8 cellular contexts compared by ENCODE assay signal in genomic region chr12:68807274-68807575, GRCh38. TPM values are rescaled to one million over a fixed set of nuclear protein-coding genes. Genes with fewer than 3 reads are reported as not detected.
A peak's percentile ranks its signal among the peaks of the same experiment; 100 is the strongest.
DNase-seq lines count a peak whose midpoint lies in the region; ATAC-seq and TF ChIP-seq lines count a peak whose summit lies in the region.
"Not testable (repeated sequence)": the region's sequence is repeated elsewhere in the genome, so short reads cannot be mapped to it uniquely, and the experiment has no call there.

No MANE protein-coding gene starts in this region.

- not testable (repeated sequence) for H3K36me3 ChIP-seq in Caco-2 (ENCODE audit: control insufficient read depth, insufficient read depth, low read length); Loucy (ENCODE audit: insufficient read depth, low read length); lung (ENCODE audit: control insufficient read depth in 2 of 2, insufficient read depth in 2 of 2, low read length in 2 of 2); prostate gland
- peaks cover 0 to 21% (median 8%) of the 10 kb centered on the region in 4 donors for H3K36me3 ChIP-seq in upper lobe of left lung

- H3K79me2 ChIP-seq in Loucy (ENCODE audit: insufficient read depth, low read length) = peaks cover 40% of the 10 kb centered on the region

- not testable (repeated sequence) for H3K9me2 ChIP-seq in Loucy (replicated peaks; ENCODE audit: low read depth, low read length)

- H2AFZ ChIP-seq in Loucy (ENCODE audit: low read length) = peak overlapping the region; percentile 77

- peaks cover 16% of the 10 kb centered on the region for H3K4me1 ChIP-seq in Caco-2
- peaks cover 14% of the 10 kb centered on the region for H3K4me1 ChIP-seq in Loucy (ENCODE audit: insufficient read depth, low read length, poor library complexity, severe bottlenecking)
- not testable (repeated sequence) for H3K4me1 ChIP-seq in lung (ENCODE audit: control insufficient read depth in 2 of 2, insufficient read depth in 2 of 2, low read length in 2 of 2); prostate gland (replicated peaks)
- peaks cover 9 to 34% (median 21%) of the 10 kb centered on the region in 4 donors for H3K4me1 ChIP-seq in upper lobe of left lung

- H3K27me3 ChIP-seq in Caco-2 (replicated peaks; ENCODE audit: control insufficient read depth, insufficient read depth, low read length); lung (ENCODE audit: control insufficient read depth, insufficient read depth); prostate gland (replicated peaks; ENCODE audit: insufficient read depth); upper lobe of left lung: not testable (repeated sequence)
- H3K27me3 ChIP-seq in Loucy (ENCODE audit: insufficient read depth, low read length, poor library complexity, severe bottlenecking) = peaks cover 15% of the 10 kb centered on the region

- POLR2A ChIA-PET in Caco-2 (lab: Charles Lee) (interaction anchor here (1.6 to 2.2 kb wide), 2 partner anchors 20 to 61 kb away, joined by 8 to 9 read pairs; partner anchors contain the start of gene SLC35E3), MCF 10A (lab: Yijun Ruan, JAX) (interaction anchor here (0.7 to 3.3 kb wide), 18 partner anchors 11 to 475 kb away, joined by 3 to 185 read pairs (median 7); partner anchors contain the start of genes CPSF6, MDM1, RAP1B and SLC35E3)
- POLR2A ChIA-PET in activated CD4-positive, alpha-beta T cell treated with anti-CD3 and anti-CD28 coated beads, Interleukin-2, amount 10 ng/mL, durations not matched to agents 7 days and 5 days (lab: Charles Lee) = interaction anchor here (0.7 kb wide), 1 partner anchor 10 kb away, joined by 4 read pairs; no protein-coding TSS in a partner anchor

- peaks cover 24% of the 10 kb centered on the region for H4K20me1 ChIP-seq in Loucy (ENCODE audit: insufficient read depth, low read length, poor library complexity, severe bottlenecking)

- H3K27ac Mint-ChIP-seq in Caco-2 (ENCODE audit: unreplicated experiment) (peak overlapping the region; percentile 98), MCF 10A (ENCODE audit: low read depth, unreplicated experiment) (peak overlapping the region; percentile 94)
- peak overlapping the region; percentile 100 for H3K27ac Mint-ChIP-seq in activated CD4-positive, alpha-beta T cell treated with anti-CD3 and anti-CD28 coated beads, Interleukin-2, amount 10 ng/mL, durations not matched to agents 7 days and 5 days

- DNase-seq in Caco-2; activated CD4-positive, alpha-beta T cell treated with anti-CD3 and anti-CD28 coated beads, Interleukin-2, amount 10 ng/mL, durations not matched to agents 7 days and 5 days; MCF 10A (ENCODE audit: unreplicated experiment); fibroblast of the aortic adventitia (ENCODE audit: low read depth); lung (ENCODE audit: low spot score); prostate gland (ENCODE audit: low spot score); upper lobe of left lung: not testable (repeated sequence)

- not testable (repeated sequence) for H3K9me3 Mint-ChIP-seq in Caco-2 (ENCODE audit: unreplicated experiment); activated CD4-positive, alpha-beta T cell treated with anti-CD3 and anti-CD28 coated beads, Interleukin-2, amount 10 ng/mL, durations not matched to agents 7 days and 5 days; MCF 10A (ENCODE audit: unreplicated experiment)

- H3K27me3 Mint-ChIP-seq in Caco-2 (ENCODE audit: insufficient read depth, unreplicated experiment); activated CD4-positive, alpha-beta T cell treated with anti-CD3 and anti-CD28 coated beads, Interleukin-2, amount 10 ng/mL, durations not matched to agents 7 days and 5 days; MCF 10A (ENCODE audit: insufficient read depth, unreplicated experiment): not testable (repeated sequence)

- CTCF ChIA-PET in Caco-2 (lab: Charles Lee) = interaction anchor here (0.6 to 2.3 kb wide), 5 partner anchors 20 to 946 kb away, joined by 3 to 23 read pairs (median 5); partner anchors contain the start of gene SLC35E3
- CTCF ChIA-PET in activated CD4-positive, alpha-beta T cell treated with anti-CD3 and anti-CD28 coated beads, Interleukin-2, amount 10 ng/mL, durations not matched to agents 7 days and 5 days (lab: Charles Lee) = interaction anchor here (0.7 to 2.4 kb wide), 18 partner anchors 8 to 516 kb away, joined by 3 to 25 read pairs (median 4); no protein-coding TSS in a partner anchor
- CTCF ChIA-PET in MCF 10A (lab: Yijun Ruan, JAX) = interaction anchor here (0.7 to 2.8 kb wide), 9 partner anchors 8 to 207 kb away, joined by 3 to 13 read pairs (median 4); no protein-coding TSS in a partner anchor

- H3F3A ChIP-seq in Loucy (ENCODE audit: low read depth) = not testable (repeated sequence)

- TF ChIP-seq CTCF in Caco-2 (IDR thresholded peaks at IDR 0.05; ENCODE audit: insufficient read depth in 1 of 2, low read depth in 1 of 2, low read length in 1 of 2, severe bottlenecking in 1 of 2, unreplicated experiment in 1 of 2); Loucy (conservative IDR thresholded peaks at IDR 0.05; ENCODE audit: low read length); MCF 10A (IDR thresholded peaks at IDR 0.05; ENCODE audit: unreplicated experiment); fibroblast of the aortic adventitia (IDR thresholded peaks at IDR 0.05; ENCODE audit: insufficient read depth, low read length); lung (IDR thresholded peaks at IDR 0.05; ENCODE audit: control extremely low read depth, extremely low read depth); prostate gland (IDR thresholded peaks at IDR 0.05); upper lobe of left lung (IDR thresholded peaks at IDR 0.05): not testable (repeated sequence)

- WGBS in lung, 2 donors = 13 to 24% methylated on average over 10 of the region's 10 CpGs
- WGBS in prostate gland = 11% methylated on average over 10 of the region's 10 CpGs
- WGBS in upper lobe of left lung, 2 donors = 11 to 38% methylated on average over 4 to 10 of the region's 10 CpGs

- H3K4me3 Mint-ChIP-seq in Caco-2 (ENCODE audit: unreplicated experiment) (peak overlapping the region; percentile 92), MCF 10A (ENCODE audit: unreplicated experiment) (peak overlapping the region; percentile 90)
- peak overlapping the region; percentile 93 for H3K4me3 Mint-ChIP-seq in activated CD4-positive, alpha-beta T cell treated with anti-CD3 and anti-CD28 coated beads, Interleukin-2, amount 10 ng/mL, durations not matched to agents 7 days and 5 days

- intact Hi-C loops in Caco-2 (cut with micrococcal nuclease; ENCODE audit: unreplicated experiment); prostate gland (cut with DNase I): not testable (repeated sequence)
- intact Hi-C loops in MCF 10A (cut with micrococcal nuclease) = loop anchor here (1.0 to 10.0 kb wide), 2 partner anchors 61 to 472 kb away; partner anchors contain the start of genes MDM1 and SLC35E3

- ATAC-seq in lung (ENCODE audit: insufficient read depth, low FRiP score); upper lobe of left lung (ENCODE audit: low FRiP score in 2 of 2): not testable (repeated sequence)

- H3K9ac ChIP-seq in Loucy (ENCODE audit: low read depth, low read length, poor library complexity, severe bottlenecking) = peak overlapping the region; percentile 100

- TF ChIP-seq EP300 in upper lobe of left lung (IDR thresholded peaks at IDR 0.05) = not testable (repeated sequence)

- peak overlapping the region; percentile 87 to 88 for H3K27ac ChIP-seq in lung (ENCODE audit: low read depth in 1 of 2, low read length in 1 of 2)
- H3K27ac ChIP-seq in prostate gland = peak overlapping the region; percentile 98 to 99
- H3K27ac ChIP-seq in upper lobe of left lung = peak overlapping the region; percentile 96 to 99 (median 97)

- H3K9me3 ChIP-seq in Caco-2; Loucy (ENCODE audit: insufficient read depth, low read depth, low read length); lung (ENCODE audit: control insufficient read depth in 2 of 2, insufficient read depth in 1 of 2, low read length in 1 of 2); prostate gland; upper lobe of left lung: not testable (repeated sequence)

- peaks cover 22% of the 10 kb centered on the region for H3K4me1 Mint-ChIP-seq in Caco-2 (ENCODE audit: low read depth, unreplicated experiment)
- peaks cover 47% of the 10 kb centered on the region for H3K4me1 Mint-ChIP-seq in activated CD4-positive, alpha-beta T cell treated with anti-CD3 and anti-CD28 coated beads, Interleukin-2, amount 10 ng/mL, durations not matched to agents 7 days and 5 days
- H3K4me1 Mint-ChIP-seq in MCF 10A (ENCODE audit: insufficient read depth, unreplicated experiment) = not testable (repeated sequence)

- H3K36me3 Mint-ChIP-seq in Caco-2 (ENCODE audit: insufficient read depth, unreplicated experiment) = peaks cover 45% of the 10 kb centered on the region
- H3K36me3 Mint-ChIP-seq in activated CD4-positive, alpha-beta T cell treated with anti-CD3 and anti-CD28 coated beads, Interleukin-2, amount 10 ng/mL, durations not matched to agents 7 days and 5 days (ENCODE audit: low read depth) = peaks cover 34% of the 10 kb centered on the region
- H3K36me3 Mint-ChIP-seq in MCF 10A (ENCODE audit: insufficient read depth, unreplicated experiment) = peaks cover 43% of the 10 kb centered on the region

- not testable (repeated sequence) for BruUV-seq in Caco-2 (replicated peaks; lab: Mats Ljungman, UMichigan)
- BruUV-seq in MCF 10A (replicated peaks; lab: Mats Ljungman, UMichigan) = TSS peak; percentile 74

- H3K4me3 ChIP-seq in Caco-2 (ENCODE audit: low read depth, low read length) = peak overlapping the region; percentile 100
- peak overlapping the region; percentile 86 for H3K4me3 ChIP-seq in Loucy (ENCODE audit: low read length, poor library complexity, severe bottlenecking)
- H3K4me3 ChIP-seq in fibroblast of the aortic adventitia (ENCODE audit: low read depth, low read length) = peak overlapping the region; percentile 96
- H3K4me3 ChIP-seq in lung = peak overlapping the region; percentile 47
- H3K4me3 ChIP-seq in prostate gland = peak overlapping the region; percentile 84 to 99
- H3K4me3 ChIP-seq in upper lobe of left lung = peak overlapping the region; percentile 22 to 90 (median 76)

- H3K4me2 ChIP-seq in Loucy (ENCODE audit: low read depth, low read length, poor library complexity, severe bottlenecking) = peak overlapping the region; percentile 68

- not testable (repeated sequence) for TF ChIP-seq POLR2A in prostate gland (IDR thresholded peaks at IDR 0.05); upper lobe of left lung (IDR thresholded peaks at IDR 0.05)

RNA-seq across cellular contexts. Expression of gene MDM2, which starts 0.8 kb away (rescaled TPM):
- total RNA-seq in Caco-2 (2022) (113 and 118 TPM in 2 replicates), MCF 10A (2022) (353 and 383 TPM in 2 replicates), fibroblast of the aortic adventitia (ENCODE audit: low replicate concordance) (241 and 733 TPM in 2 replicates), lung (100 to 1,000 TPM; 102 to 114 TPM), prostate gland (10 to 100 TPM; 36.1 to 95.6 TPM), upper lobe of left lung (100 to 1,000 TPM in 3 of 6 donors, 10 to 100 TPM in 3; 64.6 to 162 (median 108) TPM)
- 100 to 1,000 TPM; 207 to 214 TPM for total RNA-seq in activated CD4-positive, alpha-beta T cell treated with anti-CD3 and anti-CD28 coated beads, Interleukin-2, amount 10 ng/mL, durations not matched to agents 7 days and 5 days
- 100 to 1,000 TPM in 1 of 2 donors, 10 to 100 TPM in 1; 24.9 to 155 TPM for polyA plus RNA-seq in lung

Comparison
In these comparisons a context has a peak if more than half of its experiments do, and no peak if none do; other contexts are left out.
1. H3K4me3 ChIP-seq: peak in every context shown above with its lines; median percentile 100 in Caco-2; 96 in fibroblast of the aortic adventitia; 92 in prostate gland; 86 in Loucy; 76 in upper lobe of left lung; 47 in lung.